Comparison of ENCODE assay signal across 17 cellular contexts in genomic region chr17:16923904-16924700, GRCh38. TPM values are rescaled to one million over a fixed set of nuclear protein-coding genes. Genes with fewer than 3 reads are reported as not detected.
"Had no signal": no experiment of that assay in that cellular context is flagged by ENCODE, and none has a peak within 500 bp of the region (broad histone marks: within the 10 kb centered on the region; RNA-seq: fewer than 3 reads in every experiment).

No MANE protein-coding gene starts in this region.

- H3K4me1 ChIP-seq: SJCRH30, suprapubic skin had no signal

- H3K36me3 Mint-ChIP-seq: activated naive CD4-positive, alpha-beta T cell treated with anti-CD3 and anti-CD28 coated beads, Interleukin-2, amount 50 U/mL, for 24 hours had no signal

- H3K4me3 Mint-ChIP-seq: activated naive CD4-positive, alpha-beta T cell treated with anti-CD3 and anti-CD28 coated beads, Interleukin-2, amount 50 U/mL, for 24 hours; activated T-helper 17 cell treated with anti-CD3 and anti-CD28 coated beads, Interleukin-2, amount 50 U/mL, for 72 hours; dendritic cell treated with granulocyte-macrophage colony-stimulating factor and Interleukin-4, amounts not matched to agents 40 ng/mL and 50 ng/mL, for 4 days; nephron; T-helper 2 cell treated with Interferon-gamma antibody and Interleukin-4, amounts not matched to agents 5 μg/mL and 100 μg/mL, for 36 hours had no signal

- H3K27me3 Mint-ChIP-seq: activated naive CD4-positive, alpha-beta T cell treated with anti-CD3 and anti-CD28 coated beads, Interleukin-2, amount 50 U/mL, for 24 hours; activated T-helper 17 cell treated with anti-CD3 and anti-CD28 coated beads, Interleukin-2, amount 50 U/mL, for 72 hours; dendritic cell treated with granulocyte-macrophage colony-stimulating factor and Interleukin-4, amounts not matched to agents 40 ng/mL and 50 ng/mL, for 4 days had no signal

- H3K27ac Mint-ChIP-seq: activated naive CD4-positive, alpha-beta T cell treated with anti-CD3 and anti-CD28 coated beads, Interleukin-2, amount 50 U/mL, for 24 hours; activated T-helper 17 cell treated with anti-CD3 and anti-CD28 coated beads, Interleukin-2, amount 50 U/mL, for 72 hours; nephron; T-helper 2 cell treated with Interferon-gamma antibody and Interleukin-4, amounts not matched to agents 5 μg/mL and 100 μg/mL, for 36 hours had no signal

- H3K27me3 ChIP-seq: suprapubic skin had no signal

- H3K27ac ChIP-seq: SJCRH30, suprapubic skin had no signal

- H3K9me3 Mint-ChIP-seq: activated naive CD4-positive, alpha-beta T cell treated with anti-CD3 and anti-CD28 coated beads, Interleukin-2, amount 50 U/mL, for 24 hours; activated T-helper 17 cell treated with anti-CD3 and anti-CD28 coated beads, Interleukin-2, amount 50 U/mL, for 72 hours; dendritic cell treated with granulocyte-macrophage colony-stimulating factor and Interleukin-4, amounts not matched to agents 40 ng/mL and 50 ng/mL, for 4 days; nephron; T-helper 2 cell treated with Interferon-gamma antibody and Interleukin-4, amounts not matched to agents 5 μg/mL and 100 μg/mL, for 36 hours had no signal

- H3K4me1 Mint-ChIP-seq: activated T-helper 17 cell treated with anti-CD3 and anti-CD28 coated beads, Interleukin-2, amount 50 U/mL, for 72 hours had no signal

- H3K9me3 ChIP-seq: SJCRH30, suprapubic skin had no signal

- H3K4me3 ChIP-seq: SJCRH30, suprapubic skin had no signal

- H3K36me3 ChIP-seq: SJCRH30, suprapubic skin had no signal

- DNase-seq: activated CD4-positive, alpha-beta T cell treated with anti-CD3 and anti-CD28 coated beads for 1 hour; activated CD4-positive, alpha-beta T cell treated with anti-CD3 and anti-CD28 coated beads, Interleukin-2, amount 50 U/mL, for 48 hours; central memory CD4-positive, alpha-beta T cell; hippocampal formation; mesenchymal stem cell; small intestine; stimulated activated naive CD4-positive, alpha-beta T cell treated with Interleukin-2 at 50 U/mL for 16 hours; SW 1271 had no signal

- ATAC-seq: activated T-helper 17 cell treated with anti-CD3 and anti-CD28 coated beads, Interleukin-2, amount 50 U/mL, for 72 hours had no signal

RNA-seq across cellular contexts. Expression of gene TNFRSF13B, which starts 47.8 kb away (rescaled TPM):
- total RNA-seq: activated T-helper 17 cell treated with anti-CD3 and anti-CD28 coated beads, Interleukin-2, amount 50 U/mL, for 72 hours; glomerular endothelial cell; SJCRH30; urinary bladder had no signal
